In genomic region chr19:57068326-57068725, GRCh38 we compare ENCODE assay signal across 29 cellular contexts. TPM values are rescaled to one million over a fixed set of nuclear protein-coding genes. Genes with fewer than 3 reads are reported as not detected.
"Had no signal": no experiment of that assay in that cellular context is flagged by ENCODE, and none has a peak within 500 bp of the region (broad histone marks: within the 10 kb centered on the region; RNA-seq: fewer than 3 reads in every experiment).

No MANE protein-coding gene starts in this region.

- H3K4me1 ChIP-seq: colonic mucosa, esophagus muscularis mucosa, gastrocnemius medialis, heart right ventricle, left lung, lower lobe of right lung had no signal

- H3K27me3 ChIP-seq: colonic mucosa, esophagus muscularis mucosa, gastrocnemius medialis had no signal

- H3K27ac ChIP-seq: colonic mucosa, esophagus muscularis mucosa, gastrocnemius medialis, heart right ventricle, left lung, lower lobe of right lung had no signal

- ATAC-seq: effector memory CD8-positive, alpha-beta T cell; gastrocnemius medialis; heart right ventricle; left lung; left ventricle myocardium superior; lower lobe of right lung; mucosa of descending colon had no signal

- H3K27ac Mint-ChIP-seq: dendritic cell treated with granulocyte-macrophage colony-stimulating factor and Interleukin-4, amounts not matched to agents 40 ng/mL and 50 ng/mL, for 4 days; effector memory CD8-positive, alpha-beta T cell; endodermal cell; mesothelial cell of epicardium had no signal

- H3K9me3 ChIP-seq: colonic mucosa, gastrocnemius medialis, lower lobe of right lung had no signal

- H3K4me3 Mint-ChIP-seq: dendritic cell treated with granulocyte-macrophage colony-stimulating factor and Interleukin-4, amounts not matched to agents 40 ng/mL and 50 ng/mL, for 4 days; effector memory CD8-positive, alpha-beta T cell; endodermal cell; mesothelial cell of epicardium; naive B cell had no signal

- H3K4me1 Mint-ChIP-seq: endodermal cell, mesothelial cell of epicardium, naive B cell had no signal

- DNase-seq: colonic mucosa; cortex of kidney; effector CD8-positive, alpha-beta T cell; effector memory CD8-positive, alpha-beta T cell; foreskin fibroblast; foreskin melanocyte; gastrocnemius medialis; heart right ventricle; left cardiac atrium; left lung; left ventricle myocardium superior; lower lobe of right lung; mesenchymal stem cell; naive B cell had no signal

- H3K27me3 Mint-ChIP-seq: dendritic cell treated with granulocyte-macrophage colony-stimulating factor and Interleukin-4, amounts not matched to agents 40 ng/mL and 50 ng/mL, for 4 days had no signal

- H3K36me3 ChIP-seq: colonic mucosa, esophagus muscularis mucosa, gastrocnemius medialis, heart right ventricle, left lung, lower lobe of right lung had no signal

- H3K4me3 ChIP-seq: colonic mucosa, esophagus muscularis mucosa, gastrocnemius medialis, heart right ventricle, left lung, lower lobe of right lung, mucosa of descending colon had no signal

RNA-seq across cellular contexts. Expression of gene USP29, which starts 51.5 kb away (rescaled TPM):
- total RNA-seq: colonic mucosa, dermis microvascular lymphatic vessel endothelial cell, endodermal cell, endothelial cell of umbilical vein, epithelial cell of proximal tubule, esophagus muscularis mucosa, gastrocnemius medialis, glomerular endothelial cell, heart right ventricle, kidney epithelial cell, left cardiac atrium, left lung, left ventricle myocardium superior, lower leg skin, lower lobe of right lung, lung microvascular endothelial cell, mesenteric fat pad, mesothelial cell of epicardium, mucosa of descending colon had no signal
- polyA plus RNA-seq: endothelial cell of umbilical vein, esophagus, heart right ventricle, keratinocyte had no signal
